In genomic region chr12:57090924-57091632, GRCh38 we compare ENCODE assay signal across 7 cellular contexts. TPM values are rescaled to one million over a fixed set of nuclear protein-coding genes. Genes with fewer than 3 reads are reported as not detected.
DNase-seq lines count a peak whose midpoint lies in the region; ATAC-seq and TF ChIP-seq lines count a peak whose summit lies in the region.
"Had no signal": no experiment of that assay in that cellular context is flagged by ENCODE, and none has a peak within 500 bp of the region (broad histone marks: within the 10 kb centered on the region; RNA-seq: fewer than 3 reads in every experiment).

No MANE protein-coding gene starts in this region.

- WGBS in esophagus, 2 donors: 47 to 67% methylated on average over 20 to 22 of the region's 22 CpGs
- 74 to 89% (median 84%) methylated on average over 18 to 22 of the region's 22 CpGs for WGBS in spleen, 5 donors

- no peak for ATAC-seq in GM21786 (IDR thresholded peaks at IDR 0.05; ENCODE audit: unreplicated experiment)

- no peak overlapping the region for H3K9ac ChIP-seq in SK-N-MC (ENCODE audit: insufficient read length)

- peaks cover 48% of the 10 kb centered on the region for H3K36me3 ChIP-seq in SK-N-MC (ENCODE audit: insufficient read depth, low read length)
- H3K36me3 ChIP-seq in esophagus (ENCODE audit: control insufficient read depth in 2 of 2, insufficient read depth in 2 of 2, low read length in 1 of 2): peaks cover 3 to 16% of the 10 kb centered on the region in 2 donors
- H3K36me3 ChIP-seq in spleen: peaks cover 0 to 48% (median 33%) of the 10 kb centered on the region in 6 donors

- DNase-seq in SK-N-MC (ENCODE audit: low read depth, low spot score) (no peak), spleen (no peak), mesenteric fat pad (ENCODE audit: low spot score) (no peak), ecto neural progenitor cell (ENCODE audit: low spot score) (no peak)
- DNase-seq: NCI-H1048 had no signal

- H3K27me3 ChIP-seq in esophagus (ENCODE audit: control insufficient read depth in 1 of 2, insufficient read depth in 2 of 2, low read length in 2 of 2) (no peaks in the 10 kb centered on the region), spleen (replicated peaks in 1 of 7) (no peaks in the 10 kb centered on the region)

- H3K4me1 ChIP-seq in esophagus (ENCODE audit: control insufficient read depth in 2 of 2, insufficient read depth in 2 of 2, low read length in 1 of 2) (peaks cover 7 to 30% of the 10 kb centered on the region in 2 donors), spleen (peaks cover 25 to 93% (median 64%) of the 10 kb centered on the region in 6 donors)

- peak overlapping the region; percentile 19; the same call in 1 of the 2 replicates for H3K27ac ChIP-seq in SK-N-MC
- peak overlapping the region; percentile 65 to 74 for H3K27ac ChIP-seq in esophagus (ENCODE audit: low read depth in 2 of 2, low read length in 1 of 2)
- H3K27ac ChIP-seq in spleen: peak overlapping the region in 6 of 8 donors; percentile 61 to 99 (median 97)

- TF ChIP-seq CTCF in spleen (IDR thresholded peaks at IDR 0.05 in 8 of 11, conservative IDR thresholded peaks at IDR 0.05 in 3 of 11): no peak

- H3K9me3 ChIP-seq in SK-N-MC (ENCODE audit: low read depth, low read length): no peaks in the 10 kb centered on the region
- no peaks in the 10 kb centered on the region for H3K9me3 ChIP-seq in esophagus (ENCODE audit: control insufficient read depth in 2 of 2, insufficient read depth in 1 of 2, low read depth in 1 of 2, low read length in 1 of 2)
- H3K9me3 ChIP-seq in spleen: no peaks in the 10 kb centered on the region

- intact Hi-C loops in spleen (cut with DNase I; ENCODE audit: low total_unique reads): no loop called here

- no peak for TF ChIP-seq POLR2A in spleen (IDR thresholded peaks at IDR 0.05)

- H3K4me3 ChIP-seq in SK-N-MC (peak overlapping the region; percentile 65), esophagus (ENCODE audit: low read depth in 1 of 2, low read length in 2 of 2) (peak overlapping the region; percentile 0 to 59), spleen (peak overlapping the region in 7 of 8 donors; percentile 46 to 96 (median 84))

RNA-seq across cellular contexts. Expression of gene NAB2, which starts 2.2 kb away (rescaled TPM):
- polyA plus RNA-seq in esophagus (10 to 100 TPM; 11.6 to 19.3 TPM), spleen (10 to 100 TPM in 2 of 3 donors, 1 to 10 TPM in 1; 9.0 to 19.1 (median 13.2) TPM)
- total RNA-seq in spleen (10 to 100 TPM; 14.8 to 25.0 (median 18.2) TPM), mesenteric fat pad (22.1 TPM)

RNA-seq across cellular contexts. Expression of gene NEMP1, which starts 12.5 kb away (rescaled TPM):
- 1 to 10 TPM; 3.0 TPM for polyA plus RNA-seq in esophagus
- 10 to 100 TPM; 13.3 to 17.1 (median 15.3) TPM for total RNA-seq in spleen
- polyA plus RNA-seq in spleen: 1 to 10 TPM; 4.5 to 5.1 (median 4.7) TPM
- total RNA-seq in mesenteric fat pad: 8.6 TPM

RNA-seq across cellular contexts. Expression of gene STAT6, which starts 20.1 kb away (rescaled TPM):
- polyA plus RNA-seq in esophagus (100 to 1,000 TPM; 101 to 145 TPM), spleen (100 to 1,000 TPM; 140 to 312 (median 241) TPM)
- total RNA-seq in spleen (100 to 1,000 TPM; 196 to 336 (median 280) TPM), mesenteric fat pad (164 TPM)

RNA-seq across cellular contexts. Expression of gene LRP1, which starts 37.2 kb away (rescaled TPM):
- polyA plus RNA-seq in esophagus (10 to 100 TPM; 29.6 to 47.6 TPM), spleen (10 to 100 TPM in 2 of 3 donors, 1 to 10 TPM in 1; 8.9 to 24.0 (median 13.0) TPM)
- total RNA-seq in spleen (100 to 1,000 TPM; 103 to 216 (median 181) TPM), mesenteric fat pad (954 TPM)

RNA-seq across cellular contexts. Expression of gene MYO1A, which starts 41.1 kb away (rescaled TPM):
- polyA plus RNA-seq in esophagus: under 1 TPM; 0.12 to 0.31 TPM
- 1 to 10 TPM in 1 of 7 donors, under 1 TPM in 5, not detected in 1; 0.14 to 1.4 (median 0.48) TPM for total RNA-seq in spleen
- polyA plus RNA-seq in spleen: under 1 TPM; 0.12 to 0.22 (median 0.20) TPM
- 3.6 TPM for total RNA-seq in mesenteric fat pad

Comparison
In these comparisons a context has a peak if more than half of its experiments do, and no peak if none do; other contexts are left out.
1. H3K27ac ChIP-seq: peak in every context shown above with its lines; median percentile 97 in spleen; 70 in esophagus; 19 in SK-N-MC.
2. H3K4me3 ChIP-seq: peak in every context shown above with its lines; median percentile 84 in spleen; 65 in SK-N-MC; 30 in esophagus.